Comparison of ENCODE assay signal across 2 cellular contexts in the genomic region with DNA sequence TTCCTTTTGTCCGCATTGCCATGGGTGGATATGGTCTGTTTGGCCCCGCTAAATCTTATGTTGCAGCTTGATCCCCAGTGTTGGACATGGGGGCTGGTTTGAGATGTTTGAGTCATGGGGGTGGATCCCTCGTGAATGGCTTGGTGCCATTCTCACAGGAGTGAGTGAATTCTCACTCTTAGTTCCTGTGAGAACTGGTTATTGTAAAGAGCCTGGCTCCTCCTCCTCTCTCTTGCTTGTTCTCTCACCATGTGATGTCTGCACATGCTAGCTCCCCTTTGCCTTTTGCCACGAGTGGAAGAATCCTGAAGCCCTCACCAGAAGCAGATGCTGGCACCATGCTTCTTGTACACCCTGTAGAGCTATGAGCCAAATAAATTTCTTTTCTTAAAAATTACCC.
TF ChIP-seq lines count a peak whose summit lies in the region.

No MANE protein-coding gene starts in this region.

TF ChIP-seq in HEK293, 187 proteins besides CTCF, POLR2A, EP300 and RAD21 (continued from another document):
- TF ChIP-seq, protein P1, sequence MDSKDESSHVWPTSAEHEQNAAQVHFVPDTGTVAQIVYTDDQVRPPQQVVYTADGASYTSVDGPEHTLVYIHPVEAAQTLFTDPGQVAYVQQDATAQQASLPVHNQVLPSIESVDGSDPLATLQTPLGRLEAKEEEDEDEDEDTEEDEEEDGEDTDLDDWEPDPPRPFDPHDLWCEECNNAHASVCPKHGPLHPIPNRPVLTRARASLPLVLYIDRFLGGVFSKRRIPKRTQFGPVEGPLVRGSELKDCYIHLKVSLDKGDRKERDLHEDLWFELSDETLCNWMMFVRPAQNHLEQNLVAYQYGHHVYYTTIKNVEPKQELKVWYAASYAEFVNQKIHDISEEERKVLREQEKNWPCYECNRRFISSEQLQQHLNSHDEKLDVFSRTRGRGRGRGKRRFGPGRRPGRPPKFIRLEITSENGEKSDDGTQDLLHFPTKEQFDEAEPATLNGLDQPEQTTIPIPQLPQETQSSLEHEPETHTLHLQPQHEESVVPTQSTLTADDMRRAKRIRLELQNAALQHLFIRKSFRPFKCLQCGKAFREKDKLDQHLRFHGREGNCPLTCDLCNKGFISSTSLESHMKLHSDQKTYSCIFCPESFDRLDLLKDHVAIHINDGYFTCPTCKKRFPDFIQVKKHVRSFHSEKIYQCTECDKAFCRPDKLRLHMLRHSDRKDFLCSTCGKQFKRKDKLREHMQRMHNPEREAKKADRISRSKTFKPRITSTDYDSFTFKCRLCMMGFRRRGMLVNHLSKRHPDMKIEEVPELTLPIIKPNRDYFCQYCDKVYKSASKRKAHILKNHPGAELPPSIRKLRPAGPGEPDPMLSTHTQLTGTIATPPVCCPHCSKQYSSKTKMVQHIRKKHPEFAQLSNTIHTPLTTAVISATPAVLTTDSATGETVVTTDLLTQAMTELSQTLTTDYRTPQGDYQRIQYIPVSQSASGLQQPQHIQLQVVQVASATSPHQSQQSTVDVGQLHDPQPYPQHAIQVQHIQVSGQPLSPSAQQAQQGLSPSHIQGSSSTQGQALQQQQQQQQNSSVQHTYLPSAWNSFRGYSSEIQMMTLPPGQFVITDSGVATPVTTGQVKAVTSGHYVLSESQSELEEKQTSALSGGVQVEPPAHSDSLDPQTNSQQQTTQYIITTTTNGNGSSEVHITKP (tag by site-specific recombination; IDR thresholded peaks at IDR 0.05) = peak; percentile 47
- TF ChIP-seq, protein P2, sequence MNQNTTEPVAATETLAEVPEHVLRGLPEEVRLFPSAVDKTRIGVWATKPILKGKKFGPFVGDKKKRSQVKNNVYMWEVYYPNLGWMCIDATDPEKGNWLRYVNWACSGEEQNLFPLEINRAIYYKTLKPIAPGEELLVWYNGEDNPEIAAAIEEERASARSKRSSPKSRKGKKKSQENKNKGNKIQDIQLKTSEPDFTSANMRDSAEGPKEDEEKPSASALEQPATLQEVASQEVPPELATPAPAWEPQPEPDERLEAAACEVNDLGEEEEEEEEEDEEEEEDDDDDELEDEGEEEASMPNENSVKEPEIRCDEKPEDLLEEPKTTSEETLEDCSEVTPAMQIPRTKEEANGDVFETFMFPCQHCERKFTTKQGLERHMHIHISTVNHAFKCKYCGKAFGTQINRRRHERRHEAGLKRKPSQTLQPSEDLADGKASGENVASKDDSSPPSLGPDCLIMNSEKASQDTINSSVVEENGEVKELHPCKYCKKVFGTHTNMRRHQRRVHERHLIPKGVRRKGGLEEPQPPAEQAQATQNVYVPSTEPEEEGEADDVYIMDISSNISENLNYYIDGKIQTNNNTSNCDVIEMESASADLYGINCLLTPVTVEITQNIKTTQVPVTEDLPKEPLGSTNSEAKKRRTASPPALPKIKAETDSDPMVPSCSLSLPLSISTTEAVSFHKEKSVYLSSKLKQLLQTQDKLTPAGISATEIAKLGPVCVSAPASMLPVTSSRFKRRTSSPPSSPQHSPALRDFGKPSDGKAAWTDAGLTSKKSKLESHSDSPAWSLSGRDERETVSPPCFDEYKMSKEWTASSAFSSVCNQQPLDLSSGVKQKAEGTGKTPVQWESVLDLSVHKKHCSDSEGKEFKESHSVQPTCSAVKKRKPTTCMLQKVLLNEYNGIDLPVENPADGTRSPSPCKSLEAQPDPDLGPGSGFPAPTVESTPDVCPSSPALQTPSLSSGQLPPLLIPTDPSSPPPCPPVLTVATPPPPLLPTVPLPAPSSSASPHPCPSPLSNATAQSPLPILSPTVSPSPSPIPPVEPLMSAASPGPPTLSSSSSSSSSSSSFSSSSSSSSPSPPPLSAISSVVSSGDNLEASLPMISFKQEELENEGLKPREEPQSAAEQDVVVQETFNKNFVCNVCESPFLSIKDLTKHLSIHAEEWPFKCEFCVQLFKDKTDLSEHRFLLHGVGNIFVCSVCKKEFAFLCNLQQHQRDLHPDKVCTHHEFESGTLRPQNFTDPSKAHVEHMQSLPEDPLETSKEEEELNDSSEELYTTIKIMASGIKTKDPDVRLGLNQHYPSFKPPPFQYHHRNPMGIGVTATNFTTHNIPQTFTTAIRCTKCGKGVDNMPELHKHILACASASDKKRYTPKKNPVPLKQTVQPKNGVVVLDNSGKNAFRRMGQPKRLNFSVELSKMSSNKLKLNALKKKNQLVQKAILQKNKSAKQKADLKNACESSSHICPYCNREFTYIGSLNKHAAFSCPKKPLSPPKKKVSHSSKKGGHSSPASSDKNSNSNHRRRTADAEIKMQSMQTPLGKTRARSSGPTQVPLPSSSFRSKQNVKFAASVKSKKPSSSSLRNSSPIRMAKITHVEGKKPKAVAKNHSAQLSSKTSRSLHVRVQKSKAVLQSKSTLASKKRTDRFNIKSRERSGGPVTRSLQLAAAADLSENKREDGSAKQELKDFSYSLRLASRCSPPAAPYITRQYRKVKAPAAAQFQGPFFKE (tag by site-specific recombination; IDR thresholded peaks at IDR 0.05; ENCODE audit: borderline replicate concordance) = no peak
- TF ChIP-seq, protein P3, sequence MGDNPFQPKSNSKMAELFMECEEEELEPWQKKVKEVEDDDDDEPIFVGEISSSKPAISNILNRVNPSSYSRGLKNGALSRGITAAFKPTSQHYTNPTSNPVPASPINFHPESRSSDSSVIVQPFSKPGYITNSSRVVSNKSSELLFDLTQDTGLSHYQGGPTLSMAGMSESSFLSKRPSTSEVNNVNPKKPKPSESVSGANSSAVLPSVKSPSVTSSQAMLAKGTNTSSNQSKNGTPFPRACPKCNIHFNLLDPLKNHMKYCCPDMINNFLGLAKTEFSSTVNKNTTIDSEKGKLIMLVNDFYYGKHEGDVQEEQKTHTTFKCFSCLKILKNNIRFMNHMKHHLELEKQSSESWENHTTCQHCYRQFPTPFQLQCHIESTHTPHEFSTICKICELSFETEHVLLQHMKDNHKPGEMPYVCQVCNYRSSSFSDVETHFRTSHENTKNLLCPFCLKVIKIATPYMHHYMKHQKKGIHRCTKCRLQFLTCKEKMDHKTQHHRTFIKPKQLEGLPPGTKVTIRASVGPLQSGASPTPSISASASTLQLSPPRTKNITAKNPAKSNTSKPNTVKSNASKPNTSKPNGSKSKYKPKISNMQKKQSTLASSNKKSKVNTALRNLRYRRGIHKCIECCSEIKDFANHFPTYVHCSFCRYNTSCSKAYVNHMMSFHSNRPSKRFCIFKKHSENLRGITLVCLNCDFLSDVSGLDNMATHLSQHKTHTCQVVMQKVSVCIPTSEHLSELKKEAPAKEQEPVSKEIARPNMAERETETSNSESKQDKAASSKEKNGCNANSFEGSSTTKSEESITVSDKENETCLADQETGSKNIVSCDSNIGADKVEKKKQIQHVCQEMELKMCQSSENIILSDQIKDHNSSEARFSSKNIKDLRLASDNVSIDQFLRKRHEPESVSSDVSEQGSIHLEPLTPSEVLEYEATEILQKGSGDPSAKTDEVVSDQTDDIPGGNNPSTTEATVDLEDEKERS (tag by site-specific recombination; IDR thresholded peaks at IDR 0.05) = no peak
- TF ChIP-seq GFI1B (tag by site-specific recombination; IDR thresholded peaks at IDR 0.05) = no peak
- TF ChIP-seq ZNF48 (tag by site-specific recombination; IDR thresholded peaks at IDR 0.05) = no peak
- no peak for TF ChIP-seq ZBTB7A (tag by site-specific recombination; IDR thresholded peaks at IDR 0.05; ENCODE audit: low read depth)
- no peak for TF ChIP-seq ZNF747 (tag by site-specific recombination; IDR thresholded peaks at IDR 0.05)

TF ChIP-seq in GM23338, 12 proteins besides CTCF, POLR2A, EP300 and RAD21 (continued from another document):
- TF ChIP-seq, protein P4, sequence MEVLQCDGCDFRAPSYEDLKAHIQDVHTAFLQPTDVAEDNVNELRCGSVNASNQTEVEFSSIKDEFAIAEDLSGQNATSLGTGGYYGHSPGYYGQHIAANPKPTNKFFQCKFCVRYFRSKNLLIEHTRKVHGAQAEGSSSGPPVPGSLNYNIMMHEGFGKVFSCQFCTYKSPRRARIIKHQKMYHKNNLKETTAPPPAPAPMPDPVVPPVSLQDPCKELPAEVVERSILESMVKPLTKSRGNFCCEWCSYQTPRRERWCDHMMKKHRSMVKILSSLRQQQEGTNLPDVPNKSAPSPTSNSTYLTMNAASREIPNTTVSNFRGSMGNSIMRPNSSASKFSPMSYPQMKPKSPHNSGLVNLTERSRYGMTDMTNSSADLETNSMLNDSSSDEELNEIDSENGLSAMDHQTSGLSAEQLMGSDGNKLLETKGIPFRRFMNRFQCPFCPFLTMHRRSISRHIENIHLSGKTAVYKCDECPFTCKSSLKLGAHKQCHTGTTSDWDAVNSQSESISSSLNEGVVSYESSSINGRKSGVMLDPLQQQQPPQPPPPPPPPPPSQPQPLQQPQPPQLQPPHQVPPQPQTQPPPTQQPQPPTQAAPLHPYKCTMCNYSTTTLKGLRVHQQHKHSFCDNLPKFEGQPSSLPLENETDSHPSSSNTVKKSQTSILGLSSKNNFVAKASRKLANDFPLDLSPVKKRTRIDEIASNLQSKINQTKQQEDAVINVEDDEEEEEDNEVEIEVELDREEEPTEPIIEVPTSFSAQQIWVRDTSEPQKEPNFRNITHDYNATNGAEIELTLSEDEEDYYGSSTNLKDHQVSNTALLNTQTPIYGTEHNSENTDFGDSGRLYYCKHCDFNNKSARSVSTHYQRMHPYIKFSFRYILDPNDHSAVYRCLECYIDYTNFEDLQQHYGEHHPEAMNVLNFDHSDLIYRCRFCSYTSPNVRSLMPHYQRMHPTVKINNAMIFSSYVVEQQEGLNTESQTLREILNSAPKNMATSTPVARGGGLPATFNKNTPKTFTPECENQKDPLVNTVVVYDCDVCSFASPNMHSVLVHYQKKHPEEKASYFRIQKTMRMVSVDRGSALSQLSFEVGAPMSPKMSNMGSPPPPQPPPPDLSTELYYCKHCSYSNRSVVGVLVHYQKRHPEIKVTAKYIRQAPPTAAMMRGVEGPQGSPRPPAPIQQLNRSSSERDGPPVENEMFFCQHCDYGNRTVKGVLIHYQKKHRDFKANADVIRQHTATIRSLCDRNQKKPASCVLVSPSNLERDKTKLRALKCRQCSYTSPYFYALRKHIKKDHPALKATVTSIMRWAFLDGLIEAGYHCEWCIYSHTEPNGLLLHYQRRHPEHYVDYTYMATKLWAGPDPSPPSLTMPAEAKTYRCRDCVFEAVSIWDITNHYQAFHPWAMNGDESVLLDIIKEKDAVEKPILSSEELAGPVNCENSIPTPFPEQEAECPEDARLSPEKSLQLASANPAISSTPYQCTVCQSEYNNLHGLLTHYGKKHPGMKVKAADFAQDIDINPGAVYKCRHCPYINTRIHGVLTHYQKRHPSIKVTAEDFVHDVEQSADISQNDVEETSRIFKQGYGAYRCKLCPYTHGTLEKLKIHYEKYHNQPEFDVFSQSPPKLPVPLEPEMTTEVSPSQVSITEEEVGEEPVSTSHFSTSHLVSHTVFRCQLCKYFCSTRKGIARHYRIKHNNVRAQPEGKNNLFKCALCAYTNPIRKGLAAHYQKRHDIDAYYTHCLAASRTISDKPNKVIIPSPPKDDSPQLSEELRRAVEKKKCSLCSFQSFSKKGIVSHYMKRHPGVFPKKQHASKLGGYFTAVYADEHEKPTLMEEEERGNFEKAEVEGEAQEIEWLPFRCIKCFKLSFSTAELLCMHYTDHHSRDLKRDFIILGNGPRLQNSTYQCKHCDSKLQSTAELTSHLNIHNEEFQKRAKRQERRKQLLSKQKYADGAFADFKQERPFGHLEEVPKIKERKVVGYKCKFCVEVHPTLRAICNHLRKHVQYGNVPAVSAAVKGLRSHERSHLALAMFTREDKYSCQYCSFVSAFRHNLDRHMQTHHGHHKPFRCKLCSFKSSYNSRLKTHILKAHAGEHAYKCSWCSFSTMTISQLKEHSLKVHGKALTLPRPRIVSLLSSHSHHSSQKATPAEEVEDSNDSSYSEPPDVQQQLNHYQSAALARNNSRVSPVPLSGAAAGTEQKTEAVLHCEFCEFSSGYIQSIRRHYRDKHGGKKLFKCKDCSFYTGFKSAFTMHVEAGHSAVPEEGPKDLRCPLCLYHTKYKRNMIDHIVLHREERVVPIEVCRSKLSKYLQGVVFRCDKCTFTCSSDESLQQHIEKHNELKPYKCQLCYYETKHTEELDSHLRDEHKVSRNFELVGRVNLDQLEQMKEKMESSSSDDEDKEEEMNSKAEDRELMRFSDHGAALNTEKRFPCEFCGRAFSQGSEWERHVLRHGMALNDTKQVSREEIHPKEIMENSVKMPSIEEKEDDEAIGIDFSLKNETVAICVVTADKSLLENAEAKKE (CRISPR knock-in tag; IDR thresholded peaks at IDR 0.05) = no peak
- no peak for TF ChIP-seq STAT1 (IDR thresholded peaks at IDR 0.05; ENCODE audit: unreplicated experiment)
- TF ChIP-seq, protein P5, sequence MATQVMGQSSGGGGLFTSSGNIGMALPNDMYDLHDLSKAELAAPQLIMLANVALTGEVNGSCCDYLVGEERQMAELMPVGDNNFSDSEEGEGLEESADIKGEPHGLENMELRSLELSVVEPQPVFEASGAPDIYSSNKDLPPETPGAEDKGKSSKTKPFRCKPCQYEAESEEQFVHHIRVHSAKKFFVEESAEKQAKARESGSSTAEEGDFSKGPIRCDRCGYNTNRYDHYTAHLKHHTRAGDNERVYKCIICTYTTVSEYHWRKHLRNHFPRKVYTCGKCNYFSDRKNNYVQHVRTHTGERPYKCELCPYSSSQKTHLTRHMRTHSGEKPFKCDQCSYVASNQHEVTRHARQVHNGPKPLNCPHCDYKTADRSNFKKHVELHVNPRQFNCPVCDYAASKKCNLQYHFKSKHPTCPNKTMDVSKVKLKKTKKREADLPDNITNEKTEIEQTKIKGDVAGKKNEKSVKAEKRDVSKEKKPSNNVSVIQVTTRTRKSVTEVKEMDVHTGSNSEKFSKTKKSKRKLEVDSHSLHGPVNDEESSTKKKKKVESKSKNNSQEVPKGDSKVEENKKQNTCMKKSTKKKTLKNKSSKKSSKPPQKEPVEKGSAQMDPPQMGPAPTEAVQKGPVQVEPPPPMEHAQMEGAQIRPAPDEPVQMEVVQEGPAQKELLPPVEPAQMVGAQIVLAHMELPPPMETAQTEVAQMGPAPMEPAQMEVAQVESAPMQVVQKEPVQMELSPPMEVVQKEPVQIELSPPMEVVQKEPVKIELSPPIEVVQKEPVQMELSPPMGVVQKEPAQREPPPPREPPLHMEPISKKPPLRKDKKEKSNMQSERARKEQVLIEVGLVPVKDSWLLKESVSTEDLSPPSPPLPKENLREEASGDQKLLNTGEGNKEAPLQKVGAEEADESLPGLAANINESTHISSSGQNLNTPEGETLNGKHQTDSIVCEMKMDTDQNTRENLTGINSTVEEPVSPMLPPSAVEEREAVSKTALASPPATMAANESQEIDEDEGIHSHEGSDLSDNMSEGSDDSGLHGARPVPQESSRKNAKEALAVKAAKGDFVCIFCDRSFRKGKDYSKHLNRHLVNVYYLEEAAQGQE (IDR thresholded peaks at IDR 0.05; ENCODE audit: unreplicated experiment) = no peak
- TF ChIP-seq ZNF114 (CRISPR knock-in tag; IDR thresholded peaks at IDR 0.05) = no peak
- no peak for TF ChIP-seq POLR2AphosphoS5 (IDR thresholded peaks at IDR 0.05; ENCODE audit: low read depth)
- no peak for TF ChIP-seq NANOG (IDR thresholded peaks at IDR 0.05; ENCODE audit: borderline replicate concordance)
- TF ChIP-seq EZH2 (IDR thresholded peaks at IDR 0.05; ENCODE audit: low read depth, unreplicated experiment) = no peak
- TF ChIP-seq JUNB (IDR thresholded peaks at IDR 0.05; ENCODE audit: unreplicated experiment) = no peak
- TF ChIP-seq, protein P6, sequence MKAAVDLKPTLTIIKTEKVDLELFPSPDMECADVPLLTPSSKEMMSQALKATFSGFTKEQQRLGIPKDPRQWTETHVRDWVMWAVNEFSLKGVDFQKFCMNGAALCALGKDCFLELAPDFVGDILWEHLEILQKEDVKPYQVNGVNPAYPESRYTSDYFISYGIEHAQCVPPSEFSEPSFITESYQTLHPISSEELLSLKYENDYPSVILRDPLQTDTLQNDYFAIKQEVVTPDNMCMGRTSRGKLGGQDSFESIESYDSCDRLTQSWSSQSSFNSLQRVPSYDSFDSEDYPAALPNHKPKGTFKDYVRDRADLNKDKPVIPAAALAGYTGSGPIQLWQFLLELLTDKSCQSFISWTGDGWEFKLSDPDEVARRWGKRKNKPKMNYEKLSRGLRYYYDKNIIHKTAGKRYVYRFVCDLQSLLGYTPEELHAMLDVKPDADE (IDR thresholded peaks at IDR 0.05) = no peak
- TF ChIP-seq CREB1 (CRISPR knock-in tag; IDR thresholded peaks at IDR 0.05; ENCODE audit: low read depth) = no peak
- TF ChIP-seq ZNF331 (CRISPR knock-in tag; IDR thresholded peaks at IDR 0.05; ENCODE audit: low read depth) = no peak
